Comparison of ENCODE assay signal across 13 cellular contexts in genomic region chr4:8215001-8215427, GRCh38. TPM values are rescaled to one million over a fixed set of nuclear protein-coding genes. Genes with fewer than 3 reads are reported as not detected.
DNase-seq lines count a peak whose midpoint lies in the region; ATAC-seq and TF ChIP-seq lines count a peak whose summit lies in the region.
"Had no signal": no experiment of that assay in that cellular context is flagged by ENCODE, and none has a peak within 500 bp of the region (broad histone marks: within the 10 kb centered on the region; RNA-seq: fewer than 3 reads in every experiment).

No MANE protein-coding gene starts in this region.

- no peaks in the 10 kb centered on the region for H3K9me3 ChIP-seq in cardiac muscle cell (ENCODE audit: low read depth)
- H3K9me3 ChIP-seq in left ventricle myocardium inferior (replicated peaks): no peaks in the 10 kb centered on the region
- no peaks in the 10 kb centered on the region for H3K9me3 ChIP-seq in right cardiac atrium (ENCODE audit: control insufficient read depth, low read length)
- no peaks in the 10 kb centered on the region for H3K9me3 ChIP-seq in aorta (ENCODE audit: control insufficient read depth, low read length)
- H3K9me3 ChIP-seq: MG63, neutrophil had no signal

- DNase-seq in cardiac muscle cell (ENCODE audit: low read depth in 1 of 2, low spot score in 1 of 2): peak; percentile 46 to 94
- no peak for DNase-seq in left ventricle myocardium inferior
- peak; percentile 74 for DNase-seq in RPMI7951 (ENCODE audit: low read depth)
- DNase-seq in right cardiac atrium: peak; percentile 49 to 64 (median 59)
- DNase-seq in aorta: no peak
- DNase-seq in HUDEP-2 (lab: John Stamatoyannopoulos, UW; ENCODE audit: unreplicated experiment in 76 of 76): no peak
- DNase-seq in activated CD4-positive, alpha-beta T cell treated with anti-CD3 and anti-CD28 coated beads for 48 hours: no peak
- no peak for DNase-seq in NOMO-1 (lab: John Stamatoyannopoulos, UW; ENCODE audit: unreplicated experiment in 2 of 2)
- DNase-seq: activated naive CD4-positive, alpha-beta T cell treated with Interleukin-2 at 50 U/mL for 16 hours; glutamatergic neuron; MG63 had no signal

- H3K4me1 ChIP-seq in cardiac muscle cell (ENCODE audit: low read depth) (no peaks in the 10 kb centered on the region), left ventricle myocardium inferior (peaks cover 16% of the 10 kb centered on the region), right cardiac atrium (ENCODE audit: control insufficient read depth, insufficient read depth, low read length) (peaks cover 3% of the 10 kb centered on the region), aorta (ENCODE audit: control insufficient read depth in 1 of 2, insufficient read depth in 2 of 2, low read length in 2 of 2) (no peaks in the 10 kb centered on the region)

- peak; percentile 41 to 52 for ATAC-seq in right cardiac atrium
- peak; percentile 24 for ATAC-seq in aorta (ENCODE audit: low FRiP score)

- intact Hi-C loops in left ventricle myocardium inferior (cut with micrococcal nuclease): no loop called here
- intact Hi-C loops in right cardiac atrium (cut with DNase I): no loop called here
- intact Hi-C loops in aorta (cut with DNase I): no loop called here

- H3K27me3 ChIP-seq in cardiac muscle cell (no peaks in the 10 kb centered on the region), left ventricle myocardium inferior (ENCODE audit: low read depth) (no peaks in the 10 kb centered on the region), right cardiac atrium (ENCODE audit: control insufficient read depth, insufficient read depth) (no peaks in the 10 kb centered on the region), aorta (ENCODE audit: control insufficient read depth in 1 of 2, insufficient read depth in 2 of 2, low read length in 1 of 2) (no peaks in the 10 kb centered on the region)
- H3K27me3 ChIP-seq: MG63 had no signal

- H3K4me3 ChIP-seq in cardiac muscle cell (no peak overlapping the region), left ventricle myocardium inferior (no peak overlapping the region), right cardiac atrium (ENCODE audit: low read length) (no peak overlapping the region), aorta (ENCODE audit: low read length in 2 of 2) (no peak overlapping the region)
- H3K4me3 ChIP-seq: MG63 had no signal

- 36% methylated on average over 12 of the region's 12 CpGs for WGBS in right cardiac atrium
- 24 to 28% methylated on average over 12 of the region's 12 CpGs for WGBS in aorta, 2 donors

- no peak overlapping the region for H3K27ac ChIP-seq in cardiac muscle cell
- H3K27ac ChIP-seq in left ventricle myocardium inferior (replicated peaks): no peak overlapping the region
- H3K27ac ChIP-seq in right cardiac atrium (ENCODE audit: low read length): no peak overlapping the region
- no peak overlapping the region for H3K27ac ChIP-seq in aorta (ENCODE audit: low read depth in 1 of 2, low read length in 2 of 2)
- H3K27ac ChIP-seq: neutrophil had no signal

- H3K36me3 ChIP-seq in cardiac muscle cell (no peaks in the 10 kb centered on the region), left ventricle myocardium inferior (peaks cover 22% of the 10 kb centered on the region), aorta (ENCODE audit: control insufficient read depth in 1 of 2, insufficient read depth in 2 of 2, low read length in 1 of 2) (no peaks in the 10 kb centered on the region)
- H3K36me3 ChIP-seq: MG63, neutrophil had no signal

- TF ChIP-seq CTCF in cardiac muscle cell (IDR thresholded peaks at IDR 0.05; ENCODE audit: low read depth, low read length) (no peak), left ventricle myocardium inferior (IDR thresholded peaks at IDR 0.05; ENCODE audit: borderline replicate concordance) (no peak)

RNA-seq across cellular contexts. Expression of gene SH3TC1, which starts 15.9 kb away (rescaled TPM):
- total RNA-seq in cardiac muscle cell (3.8 and 4.6 TPM in 2 replicates), left ventricle myocardium inferior (13.6 TPM), right cardiac atrium (10 to 100 TPM in 3 of 4 donors, 1 to 10 TPM in 1; 6.6 to 17.1 (median 11.1) TPM), aorta (10 to 100 TPM; 34.4 to 58.9 TPM)
- polyA plus RNA-seq in cardiac muscle cell (0.57 and 2.9 TPM in 2 replicates), right cardiac atrium (5.4 TPM), aorta (1 to 10 TPM; 3.4 to 9.0 TPM)
- total RNA-seq in RPMI7951 (2014; rRNA removed; shearing (Covaris generic)): 6.6 and 8.9 TPM in 2 replicates

RNA-seq across cellular contexts. Expression of gene HTRA3, which starts 54.5 kb away (rescaled TPM):
- total RNA-seq in cardiac muscle cell (8.9 and 15.7 TPM in 2 replicates), left ventricle myocardium inferior (119 TPM), right cardiac atrium (100 to 1,000 TPM in 2 of 4 donors, 10 to 100 TPM in 2; 52.8 to 133 (median 96.0) TPM), aorta (100 to 1,000 TPM in 1 of 2 donors, 10 to 100 TPM in 1; 31.8 to 129 TPM)
- polyA plus RNA-seq in cardiac muscle cell (6.9 and 17.4 TPM in 2 replicates), right cardiac atrium (80.6 TPM), aorta (1 to 10 TPM; 1.1 to 5.2 TPM)
- 7.8 and 8.6 TPM in 2 replicates for total RNA-seq in RPMI7951 (2014; rRNA removed; shearing (Covaris generic))
- polyA plus RNA-seq: CD14-positive monocyte had no signal

RNA-seq across cellular contexts. Expression of gene ABLIM2, which starts 56.4 kb away (rescaled TPM):
- total RNA-seq in cardiac muscle cell (5.8 and 7.4 TPM in 2 replicates), left ventricle myocardium inferior (43.5 TPM), right cardiac atrium (10 to 100 TPM in 2 of 4 donors, 1 to 10 TPM in 2; 6.2 to 17.4 (median 9.6) TPM), aorta (10 to 100 TPM; 15.4 to 20.2 TPM)
- polyA plus RNA-seq in cardiac muscle cell (4.2 and 4.9 TPM in 2 replicates), right cardiac atrium (4.2 TPM), aorta (1 to 10 TPM; 5.3 to 6.8 TPM)
- total RNA-seq in RPMI7951 (2014; rRNA removed; shearing (Covaris generic)): under 0.01 and 0.29 TPM in 2 replicates
- polyA plus RNA-seq: CD14-positive monocyte had no signal

Comparison
In these comparisons a context has a peak if more than half of its experiments do, and no peak if none do; other contexts are left out.
1. DNase-seq: peak in cardiac muscle cell (2 of 2), RPMI7951 (single experiment) and right cardiac atrium (3 of 3); none in left ventricle myocardium inferior (single experiment), aorta (0 of 2), HUDEP-2 (0 of 76), activated CD4-positive, alpha-beta T cell treated with anti-CD3 and anti-CD28 coated beads for 48 hours (single experiment) and NOMO-1 (0 of 2).